18 cellular contexts compared by ENCODE assay signal in the genomic region with DNA sequence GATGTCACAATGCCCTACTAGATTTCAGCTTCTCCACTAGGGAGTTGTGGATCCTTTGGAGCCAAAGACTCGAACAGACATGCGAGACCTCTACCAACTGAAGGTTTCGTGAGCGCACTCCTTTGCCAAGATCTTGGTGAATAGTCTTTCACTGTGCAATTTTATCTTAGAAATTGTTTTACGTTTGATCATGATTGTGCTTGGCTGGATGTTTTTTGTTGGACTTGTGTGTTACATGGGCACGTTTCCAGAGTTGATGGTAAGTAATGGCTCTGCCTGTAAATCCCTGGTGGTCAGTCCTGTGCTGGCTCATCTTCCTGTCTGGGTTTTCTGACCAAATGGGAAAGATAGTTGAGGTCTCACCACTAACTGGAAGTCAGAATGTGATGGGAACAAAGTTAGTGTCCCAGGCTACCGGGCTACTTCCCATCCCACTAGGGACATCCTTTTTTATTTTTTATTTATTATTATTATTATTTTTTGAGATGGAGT. TPM values are rescaled to one million over a fixed set of nuclear protein-coding genes. Genes with fewer than 3 reads are reported as not detected.
DNase-seq lines count a peak whose midpoint lies in the region; TF ChIP-seq lines count a peak whose summit lies in the region.
"Had no signal": no experiment of that assay in that cellular context is flagged by ENCODE, and none has a peak within 500 bp of the region (broad histone marks: within the 10 kb centered on the region; RNA-seq: fewer than 3 reads in every experiment).

TSS of gene MISFA (plus strand) at position 51 of the 492 bp plus-strand sequence. CDS start at position 191, 140 bp downstream.

- H3K4me1 ChIP-seq in CD8-positive, alpha-beta memory T cell (ENCODE audit: insufficient read depth, low read length): no peaks in the 10 kb centered on the region
- no peaks in the 10 kb centered on the region for H3K4me1 ChIP-seq in stomach
- H3K4me1 ChIP-seq: SJCRH30 had no signal

- POLR2A ChIA-PET in CD8-positive, alpha-beta memory T cell (lab: Charles Lee): no interaction called here

- TF ChIP-seq EP300 in stomach (IDR thresholded peaks at IDR 0.05): no peak

- H3K27ac ChIP-seq in CD8-positive, alpha-beta memory T cell (ENCODE audit: low read depth, low read length): no peak within 1 kb of the TSS
- H3K27ac ChIP-seq in coronary artery (no peak within 1 kb of the TSS), stomach (no peak within 1 kb of the TSS)
- H3K27ac ChIP-seq: SJCRH30 had no signal

- TF ChIP-seq POLR2A in stomach (IDR thresholded peaks at IDR 0.05): no peak

- TF ChIP-seq CTCF in AG09309 (IDR thresholded peaks at IDR 0.05; ENCODE audit: control insufficient read depth, insufficient read depth, low read depth, low read length, missing control alignments) (no peak), coronary artery (IDR thresholded peaks at IDR 0.05) (no peak), stomach (IDR thresholded peaks at IDR 0.05) (no peak)

- H3K27me3 Mint-ChIP-seq in CD8-positive, alpha-beta memory T cell: no peaks in the 10 kb centered on the region

- peaks cover 0 to 3% (median 0%) of the 10 kb centered on the region in 3 donors for H3K36me3 Mint-ChIP-seq in CD8-positive, alpha-beta memory T cell

- H3K4me3 Mint-ChIP-seq in CD8-positive, alpha-beta memory T cell: no peak within 1 kb of the TSS

- H3K4me1 Mint-ChIP-seq in CD8-positive, alpha-beta memory T cell: no peaks in the 10 kb centered on the region

- peak within 1 kb of the TSS in 5 of 8 donors; percentile 0 to 68 (median 10) for H3K27ac Mint-ChIP-seq in CD8-positive, alpha-beta memory T cell

- H3K4me3 ChIP-seq in AG09309 (ENCODE audit: control insufficient read depth, low read depth, low read length): no peak within 1 kb of the TSS
- no peak within 1 kb of the TSS for H3K4me3 ChIP-seq in CD8-positive, alpha-beta memory T cell (ENCODE audit: low read length)
- no peak within 1 kb of the TSS for H3K4me3 ChIP-seq in coronary artery
- H3K4me3 ChIP-seq in stomach: no peak within 1 kb of the TSS
- H3K4me3 ChIP-seq: SJCRH30 had no signal

- DNase-seq in AG09309 (ENCODE audit: low read depth): peak; percentile 37
- no peak for DNase-seq in CD8-positive, alpha-beta memory T cell
- peak; percentile 8 for DNase-seq in coronary artery (ENCODE audit: low spot score)
- peak; percentile 57 for DNase-seq in myocyte (ENCODE audit: low read depth)
- DNase-seq in NCI-H1436 treated with DMSO at 0.1 percent for 48 hours (lab: John Stamatoyannopoulos, UW): no peak
- DNase-seq in stomach: no peak
- DNase-seq in OCI-M1 (lab: John Stamatoyannopoulos, UW): no peak
- DNase-seq: ACHN; Calu3; DMS79 treated with DMSO at 0.1 percent for 48 hours; H7; NCI-H1105 treated with DMSO at 0.1 percent for 48 hours; NCI-H187 treated with DMSO at 0.1 percent for 48 hours; NCI-H446; NCI-H69; NK-92 treated with Interleukin-12 subunit alpha and Interleukin-12 subunit beta, amount 100 ng/mL, for 24 hours; RPMI8226; SJCRH30 had no signal

- H3K36me3 ChIP-seq in CD8-positive, alpha-beta memory T cell (ENCODE audit: insufficient read depth, low read length): no peaks in the 10 kb centered on the region
- H3K36me3 ChIP-seq in stomach: peaks cover 11 to 22% (median 15%) of the 10 kb centered on the region in 4 donors

- H3K9me3 ChIP-seq in CD8-positive, alpha-beta memory T cell (ENCODE audit: low read length): no peaks in the 10 kb centered on the region
- H3K9me3 ChIP-seq in stomach: no peaks in the 10 kb centered on the region
- H3K9me3 ChIP-seq: SJCRH30 had no signal

- no peaks in the 10 kb centered on the region for H3K27me3 ChIP-seq in CD8-positive, alpha-beta memory T cell (ENCODE audit: insufficient read depth, low read length, poor library complexity, severe bottlenecking)
- H3K27me3 ChIP-seq in stomach: no peaks in the 10 kb centered on the region
- H3K27me3 ChIP-seq: SJCRH30 had no signal

- 81 to 94% (median 86%) methylated on average over 7 of the region's 7 CpGs for WGBS in stomach, 5 donors

- intact Hi-C loops in stomach (cut with DNase I; ENCODE audit: low total_unique reads): no loop called here

- H3K9me3 Mint-ChIP-seq in CD8-positive, alpha-beta memory T cell: no peaks in the 10 kb centered on the region

- CTCF ChIA-PET in CD8-positive, alpha-beta memory T cell (lab: Charles Lee): no interaction called here

RNA-seq across cellular contexts. Expression of gene MISFA, which starts in this region (rescaled TPM):
- total RNA-seq in CD8-positive, alpha-beta memory T cell: under 1 TPM in 1 of 2 experiments, not detected in 1; 0.96 TPM
- polyA plus RNA-seq in CD8-positive, alpha-beta memory T cell: 0.47 TPM
- total RNA-seq in myocyte (1.0 and 4.8 TPM in 2 replicates), stomach (1 to 10 TPM in 1 of 5 donors, not detected in 4; 1.3 TPM)
- polyA plus RNA-seq in myocyte (2012): 3.8 TPM
- polyA plus RNA-seq in stomach: 1 to 10 TPM; 1.3 to 4.6 (median 1.3) TPM

Comparison
In these comparisons a context has a peak if more than half of its experiments do, and no peak if none do; other contexts are left out.
1. DNase-seq: peak in AG09309 (single experiment), coronary artery (single experiment) and myocyte (single experiment); none in CD8-positive, alpha-beta memory T cell (0 of 5), NCI-H1436 treated with DMSO at 0.1 percent for 48 hours (single experiment), stomach (single experiment) and OCI-M1 (single experiment).